In the genomic region with DNA sequence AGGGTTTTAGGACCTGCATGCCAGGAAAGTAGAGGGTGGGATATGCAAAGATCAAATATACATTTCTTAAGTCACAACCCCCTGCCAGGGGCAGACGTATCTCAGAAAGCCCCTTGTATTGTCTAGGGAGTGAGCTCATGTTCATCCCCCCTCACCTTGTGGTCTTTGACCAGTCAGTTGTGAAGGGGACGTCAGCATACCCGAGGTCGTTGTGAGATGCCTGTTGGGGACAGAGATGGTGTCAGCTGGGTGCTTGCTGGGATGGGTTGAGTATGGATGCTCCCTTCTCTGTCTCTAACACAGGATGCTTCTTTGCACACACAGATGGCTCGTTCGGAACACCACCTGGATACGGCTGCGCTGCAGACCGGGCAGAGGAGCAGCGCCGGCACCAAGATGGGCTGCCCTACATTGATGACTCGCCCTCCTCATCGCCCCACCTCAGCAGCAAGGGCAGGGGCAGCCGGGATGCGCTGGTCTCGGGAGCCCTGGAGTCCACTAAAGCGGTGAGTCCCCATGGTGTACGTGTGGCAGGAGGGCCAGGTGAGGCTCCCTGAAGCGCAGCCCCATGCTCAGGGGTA, we compare ENCODE assay signal across 18 cellular contexts.
A peak's percentile ranks its signal among the peaks of the same experiment; 100 is the strongest.
DNase-seq lines count a peak whose midpoint lies in the region; ATAC-seq, FAIRE-seq and TF ChIP-seq lines count a peak whose summit lies in the region.
"Had no signal": no experiment of that assay in that cellular context is flagged by ENCODE, and none has a peak within 500 bp of the region (broad histone marks: within the 10 kb centered on the region; RNA-seq: fewer than 3 reads in every experiment).

No MANE protein-coding gene starts in this region.

- in situ Hi-C loops in GM12878 (cut with MboI): no loop called here

- no peaks in the 10 kb centered on the region for H3F3A ChIP-seq in GM23338 (replicated peaks; ENCODE audit: low read depth)

- H3K4me1 Mint-ChIP-seq in activated naive CD4-positive, alpha-beta T cell treated with anti-CD3 and anti-CD28 coated beads, Interleukin-2, amount 10 ng/mL, durations not matched to agents 7 days and 5 days: peaks cover 18% of the 10 kb centered on the region
- H3K4me1 Mint-ChIP-seq in GM23338: peaks cover 52% of the 10 kb centered on the region
- peaks cover 18% of the 10 kb centered on the region for H3K4me1 Mint-ChIP-seq in activated CD8-positive, alpha-beta memory T cell treated with anti-CD3 and anti-CD28 coated beads, Interleukin-2, amount 10 ng/mL, durations not matched to agents 7 days and 5 days

- intact Hi-C loops in GM12878 (cut with micrococcal nuclease; ENCODE audit: unreplicated experiment): no loop called here

- RAD21 ChIA-PET in GM12878 (lab: Charles Lee; ENCODE audit: unreplicated experiment): interaction anchor here (1.2 kb wide), 1 partner anchor 28 kb away, joined by 3 read pairs; no protein-coding TSS in a partner anchor

- no peak for TF ChIP-seq EP300 in GM12878 (IDR thresholded peaks at IDR 0.05; ENCODE audit: borderline replicate concordance in 1 of 2, control insufficient read depth in 1 of 2, low read depth in 2 of 2, low read length in 2 of 2)

- peak overlapping the region; percentile 60 for H3K27ac Mint-ChIP-seq in activated naive CD4-positive, alpha-beta T cell treated with anti-CD3 and anti-CD28 coated beads, Interleukin-2, amount 10 ng/mL, durations not matched to agents 7 days and 5 days
- peak overlapping the region; percentile 73; the same call in 1 of the 2 replicates for H3K27ac Mint-ChIP-seq in GM23338
- no peak overlapping the region for H3K27ac Mint-ChIP-seq in activated CD8-positive, alpha-beta memory T cell treated with anti-CD3 and anti-CD28 coated beads, Interleukin-2, amount 10 ng/mL, durations not matched to agents 7 days and 5 days

- TF ChIP-seq RAD21 in GM12878 (IDR thresholded peaks at IDR 0.05; ENCODE audit: insufficient read depth, low read depth, low read length): no peak

- SMC1A ChIA-PET in GM12878 (lab: Charles Lee; ENCODE audit: uncharacterized antibody, unreplicated experiment): interaction anchor here (1.0 kb wide), 1 partner anchor 29 kb away, joined by 3 read pairs; no protein-coding TSS in a partner anchor

- no peaks in the 10 kb centered on the region; the same call in 1 of the 2 replicates for H4K20me1 ChIP-seq in GM23338 (replicated peaks; ENCODE audit: insufficient read depth)
- no peaks in the 10 kb centered on the region for H4K20me1 ChIP-seq in GM12878 (ENCODE audit: control insufficient read depth, insufficient read depth)
- peaks cover 70% of the 10 kb centered on the region for H4K20me1 ChIP-seq in osteoblast (ENCODE audit: insufficient read depth, low read length)

- no TSS peak for BruUV-seq in GM12878 (replicated peaks; lab: Mats Ljungman, UMichigan)

- H3K27me3 ChIP-seq in GM23338 (ENCODE audit: insufficient read depth): no peaks in the 10 kb centered on the region
- no peaks in the 10 kb centered on the region for H3K27me3 ChIP-seq in GM12878 (replicated peaks in 1 of 2; ENCODE audit: control insufficient read depth in 2 of 2, insufficient read depth in 2 of 2, low read length in 1 of 2)
- H3K27me3 ChIP-seq in osteoblast (ENCODE audit: insufficient read depth, low read length): no peaks in the 10 kb centered on the region

- no peak overlapping the region for H3K4me3 ChIP-seq in GM23338
- H3K4me3 ChIP-seq in GM12878: no peak overlapping the region
- H3K4me3 ChIP-seq in osteoblast (ENCODE audit: insufficient read depth, low read length): no peak overlapping the region
- H3K4me3 ChIP-seq: A549 had no signal

- ATAC-seq in GM23338: no peak
- ATAC-seq in GM12878: no peak; the same call in 2 of the 3 replicates
- ATAC-seq in GM19351 (IDR thresholded peaks at IDR 0.05; ENCODE audit: unreplicated experiment): no peak
- no peak for ATAC-seq in activated CD8-positive, alpha-beta memory T cell treated with anti-CD3 and anti-CD28 coated beads, Interleukin-2, amount 10 ng/mL, durations not matched to agents 7 days and 5 days
- ATAC-seq: A549 had no signal

- CTCF ChIA-PET in activated naive CD4-positive, alpha-beta T cell treated with anti-CD3 and anti-CD28 coated beads, Interleukin-2, amount 10 ng/mL, durations not matched to agents 7 days and 5 days (lab: Charles Lee): no interaction called here
- CTCF ChIA-PET in GM12878 (lab: Yijun Ruan, JAX): no interaction called here
- CTCF ChIA-PET in activated CD8-positive, alpha-beta memory T cell treated with anti-CD3 and anti-CD28 coated beads, Interleukin-2, amount 10 ng/mL, durations not matched to agents 7 days and 5 days (lab: Charles Lee): no interaction called here

- no peaks in the 10 kb centered on the region for H3K9me2 ChIP-seq in GM23338 (ENCODE audit: insufficient read depth)

- DNase-seq in activated naive CD4-positive, alpha-beta T cell treated with anti-CD3 and anti-CD28 coated beads, Interleukin-2, amount 10 ng/mL, durations not matched to agents 7 days and 5 days: no peak
- DNase-seq in activated naive CD4-positive, alpha-beta T cell treated with anti-CD3 and anti-CD28 coated beads, Interleukin-2, amount 50 U/mL, for 16 hours: no peak
- DNase-seq in GM23338 (ENCODE audit: low spot score): no peak
- DNase-seq in GM12878 (ENCODE audit: low read depth, low spot score): no peak
- DNase-seq in osteoblast (ENCODE audit: insufficient read length, low spot score, missing footprints): peak; percentile 34
- DNase-seq in activated CD8-positive, alpha-beta memory T cell treated with anti-CD3 and anti-CD28 coated beads, Interleukin-2, amount 10 ng/mL, durations not matched to agents 7 days and 5 days: no peak
- DNase-seq in cortex of kidney (lab: John Stamatoyannopoulos, UW): no peak
- DNase-seq: DND-41, GF-D8, Karpas-422, NCI-H1417, NCI-H1930, NCI-H2171 treated with DMSO at 0.1 percent for 48 hours, NCI-H510A had no signal

- H3K36me3 Mint-ChIP-seq in activated naive CD4-positive, alpha-beta T cell treated with anti-CD3 and anti-CD28 coated beads, Interleukin-2, amount 10 ng/mL, durations not matched to agents 7 days and 5 days: peaks cover 12% of the 10 kb centered on the region
- H3K36me3 Mint-ChIP-seq in GM23338 (ENCODE audit: low read depth): peaks cover 41% of the 10 kb centered on the region
- no peaks in the 10 kb centered on the region for H3K36me3 Mint-ChIP-seq in activated CD8-positive, alpha-beta memory T cell treated with anti-CD3 and anti-CD28 coated beads, Interleukin-2, amount 10 ng/mL, durations not matched to agents 7 days and 5 days

- H3K9me3 ChIP-seq in GM12878 (replicated peaks; ENCODE audit: control insufficient read depth, insufficient read depth, low read length): no peaks in the 10 kb centered on the region
- H3K9me3 ChIP-seq in osteoblast (ENCODE audit: low read depth, low read length): no peaks in the 10 kb centered on the region
- H3K9me3 ChIP-seq: A549 had no signal

- FAIRE-seq in GM12878 (lab: Jason Lieb, UNC): no peak
- FAIRE-seq: A549, D721Med had no signal

- H2AFZ ChIP-seq in GM23338 (no peak overlapping the region), GM12878 (ENCODE audit: control insufficient read depth, low read depth, low read length) (no peak overlapping the region), osteoblast (ENCODE audit: low read length) (no peak overlapping the region)

- POLR2A ChIA-PET in GM12878 (lab: Charles Lee): no interaction called here

- H3K27me3 Mint-ChIP-seq in activated naive CD4-positive, alpha-beta T cell treated with anti-CD3 and anti-CD28 coated beads, Interleukin-2, amount 10 ng/mL, durations not matched to agents 7 days and 5 days: no peaks in the 10 kb centered on the region
- H3K27me3 Mint-ChIP-seq in GM23338 (ENCODE audit: insufficient read depth, low read depth, poor library complexity): peaks cover 2% of the 10 kb centered on the region
- no peaks in the 10 kb centered on the region for H3K27me3 Mint-ChIP-seq in activated CD8-positive, alpha-beta memory T cell treated with anti-CD3 and anti-CD28 coated beads, Interleukin-2, amount 10 ng/mL, durations not matched to agents 7 days and 5 days

- no peak overlapping the region for H3K4me3 Mint-ChIP-seq in activated naive CD4-positive, alpha-beta T cell treated with anti-CD3 and anti-CD28 coated beads, Interleukin-2, amount 10 ng/mL, durations not matched to agents 7 days and 5 days
- H3K4me3 Mint-ChIP-seq in GM23338: no peak overlapping the region
- H3K4me3 Mint-ChIP-seq in activated CD8-positive, alpha-beta memory T cell treated with anti-CD3 and anti-CD28 coated beads, Interleukin-2, amount 10 ng/mL, durations not matched to agents 7 days and 5 days: no peak overlapping the region
- H3K4me3 Mint-ChIP-seq: CD14-positive monocyte had no signal

- H3K36me3 ChIP-seq in GM23338 (ENCODE audit: insufficient read depth) (no peaks in the 10 kb centered on the region), GM12878 (ENCODE audit: control insufficient read depth in 2 of 2, insufficient read depth in 2 of 2, low read length in 1 of 2) (peaks cover 0 to 34% of the 10 kb centered on the region in 2 experiments; a peak in 2 of 4 replicates), osteoblast (ENCODE audit: insufficient read depth, low read length) (peaks cover 6% of the 10 kb centered on the region)

- TF ChIP-seq CTCF in GM23338 (conservative IDR thresholded peaks at IDR 0.05; ENCODE audit: low read depth in 2 of 2) (no peak), GM12878 (IDR thresholded peaks at IDR 0.05 in 2 of 3, conservative IDR thresholded peaks at IDR 0.05 in 1 of 3; ENCODE audit: control insufficient read depth in 2 of 3, extremely low read depth in 1 of 3, insufficient read depth in 1 of 3, low read depth in 3 of 3, low read length in 3 of 3) (no peak), osteoblast (IDR thresholded peaks at IDR 0.05; ENCODE audit: extremely low read depth, low read depth, low read length) (no peak)

- H3K27ac ChIP-seq in GM23338 (ENCODE audit: low read depth) (no peak overlapping the region), GM12878 (ENCODE audit: control insufficient read depth, insufficient read depth) (no peak overlapping the region), osteoblast (ENCODE audit: low read depth, low read length) (no peak overlapping the region)
- H3K27ac ChIP-seq: A549 had no signal

- WGBS in GM12878 (ENCODE audit: insufficient coverage, insufficient replicate concordance, low lambda C conversion rate, missing lambda C conversion rate): 65% methylated on average over 13 of the region's 19 CpGs

- no peaks in the 10 kb centered on the region for H3K9me3 Mint-ChIP-seq in activated naive CD4-positive, alpha-beta T cell treated with anti-CD3 and anti-CD28 coated beads, Interleukin-2, amount 10 ng/mL, durations not matched to agents 7 days and 5 days
- H3K9me3 Mint-ChIP-seq in GM23338: no peaks in the 10 kb centered on the region
- H3K9me3 Mint-ChIP-seq in activated CD8-positive, alpha-beta memory T cell treated with anti-CD3 and anti-CD28 coated beads, Interleukin-2, amount 10 ng/mL, durations not matched to agents 7 days and 5 days (ENCODE audit: low read depth): no peaks in the 10 kb centered on the region
- H3K9me3 Mint-ChIP-seq: CD14-positive monocyte had no signal

- no peak overlapping the region for H3K9ac ChIP-seq in GM12878 (ENCODE audit: control insufficient read depth, insufficient read depth, low read length)

- H3K4me2 ChIP-seq in GM23338 (no peak overlapping the region), GM12878 (ENCODE audit: control insufficient read depth, insufficient read depth) (no peak overlapping the region), osteoblast (ENCODE audit: insufficient read depth, low read length) (no peak overlapping the region)
- H3K4me2 ChIP-seq: A549 had no signal

- no peak for TF ChIP-seq POLR2A in GM12878 (IDR thresholded peaks at IDR 0.05; ENCODE audit: low read depth, low read length)

- H3K4me1 ChIP-seq in GM23338 (ENCODE audit: insufficient read depth): peaks cover 23% of the 10 kb centered on the region
- peaks cover 10% of the 10 kb centered on the region for H3K4me1 ChIP-seq in GM12878 (ENCODE audit: control insufficient read depth, insufficient read depth, low read length)
- H3K4me1 ChIP-seq in osteoblast (ENCODE audit: insufficient read depth, low read length): peaks cover 6% of the 10 kb centered on the region

- H3K79me2 ChIP-seq in GM23338 (replicated peaks; ENCODE audit: insufficient read depth) (peaks cover 65% of the 10 kb centered on the region), GM12878 (ENCODE audit: control insufficient read depth, insufficient read depth, low read length) (peaks cover 2% of the 10 kb centered on the region; the same call in 1 of the 2 replicates), osteoblast (ENCODE audit: insufficient read depth, low read length) (peaks cover 32% of the 10 kb centered on the region)
